In genomic region chr3:193711964-193712598, GRCh38 we compare ENCODE assay signal across 19 cellular contexts.
A peak's percentile ranks its signal among the peaks of the same experiment; 100 is the strongest.
DNase-seq lines count a peak whose midpoint lies in the region; ATAC-seq and TF ChIP-seq lines count a peak whose summit lies in the region.
"Had no signal": no experiment of that assay in that cellular context is flagged by ENCODE, and none has a peak within 500 bp of the region (broad histone marks: within the 10 kb centered on the region; RNA-seq: fewer than 3 reads in every experiment).

No MANE protein-coding gene starts in this region.

- DNase-seq in COLO668 (lab: John Stamatoyannopoulos, UW; ENCODE audit: unreplicated experiment) = peak; percentile 89
- DNase-seq in NCI-H1417 (lab: John Stamatoyannopoulos, UW) = peak in 2 of 3 experiments; percentile 82 to 95
- peak; percentile 96 for DNase-seq in NCI-H69 (lab: John Stamatoyannopoulos, UW)
- DNase-seq in hepatocyte (ENCODE audit: low spot score) = peak; percentile 34
- no peak for DNase-seq in activated CD4-positive, CD25-positive, alpha-beta regulatory T cell (lab: John Stamatoyannopoulos, UW)
- DNase-seq in effector memory CD8-positive, alpha-beta T cell = no peak
- no peak for DNase-seq in activated naive CD8-positive, alpha-beta T cell treated with anti-CD3 and anti-CD28 coated beads, Interleukin-2, amount 50 U/mL, for 24 hours
- DNase-seq in H7 = no peak
- DNase-seq: activated CD4-positive, CD25-positive, alpha-beta regulatory T cell treated with anti-CD3 and anti-CD28 coated beads, Interleukin-2, amount 50 U/mL, for 72 hours; activated effector memory CD4-positive, alpha-beta T cell treated with Interleukin-2 at 50 U/mL for 16 hours; amniotic stem cell; DND-41; GOT3; NCI-H2107; occipital lobe; SJCRH30; uterus had no signal

- H3K4me3 Mint-ChIP-seq in effector memory CD8-positive, alpha-beta T cell = no peak overlapping the region
- no peak overlapping the region for H3K4me3 Mint-ChIP-seq in activated naive CD8-positive, alpha-beta T cell treated with anti-CD3 and anti-CD28 coated beads, Interleukin-2, amount 50 U/mL, for 24 hours
- H3K4me3 Mint-ChIP-seq: central memory CD8-positive, alpha-beta T cell had no signal

- no peaks in the 10 kb centered on the region for H3K27me3 Mint-ChIP-seq in effector memory CD8-positive, alpha-beta T cell
- H3K27me3 Mint-ChIP-seq in activated naive CD8-positive, alpha-beta T cell treated with anti-CD3 and anti-CD28 coated beads, Interleukin-2, amount 50 U/mL, for 24 hours = no peaks in the 10 kb centered on the region
- H3K27me3 Mint-ChIP-seq: central memory CD8-positive, alpha-beta T cell had no signal

- H4K20me1 ChIP-seq in hepatocyte (ENCODE audit: insufficient read depth, poor library complexity, severe bottlenecking) = no peaks in the 10 kb centered on the region

- no peaks in the 10 kb centered on the region for H3K36me3 ChIP-seq in hepatocyte (replicated peaks; ENCODE audit: insufficient read depth, low read depth)
- no peaks in the 10 kb centered on the region; the same call in 1 of the 2 replicates for H3K36me3 ChIP-seq in H7 (replicated peaks; ENCODE audit: control insufficient read depth, insufficient read depth, low read length)
- H3K36me3 ChIP-seq: SJCRH30, uterus had no signal

- no peak overlapping the region for H3K4me2 ChIP-seq in hepatocyte

- 65% methylated on average over 19 of the region's 19 CpGs for WGBS in hepatocyte (ENCODE audit: low lambda C conversion rate, missing lambda C conversion rate)

- TF ChIP-seq CTCF in hepatocyte (IDR thresholded peaks at IDR 0.05; ENCODE audit: poor library complexity) = no peak

- no peak overlapping the region for H2AFZ ChIP-seq in hepatocyte

- H3K9me3 ChIP-seq in hepatocyte (ENCODE audit: low read depth) = peaks cover 3% of the 10 kb centered on the region
- H3K9me3 ChIP-seq: SJCRH30 had no signal

- no peaks in the 10 kb centered on the region for H3K36me3 Mint-ChIP-seq in effector memory CD8-positive, alpha-beta T cell (ENCODE audit: insufficient read depth)
- H3K36me3 Mint-ChIP-seq in activated naive CD8-positive, alpha-beta T cell treated with anti-CD3 and anti-CD28 coated beads, Interleukin-2, amount 50 U/mL, for 24 hours (ENCODE audit: low read depth) = peaks cover 11% of the 10 kb centered on the region

- H3K9me2 ChIP-seq in hepatocyte (replicated peaks; ENCODE audit: insufficient read depth) = no peaks in the 10 kb centered on the region

- no peak for ATAC-seq in effector memory CD8-positive, alpha-beta T cell (replicated peaks)
- no peak for ATAC-seq in activated naive CD8-positive, alpha-beta T cell treated with anti-CD3 and anti-CD28 coated beads, Interleukin-2, amount 50 U/mL, for 24 hours

- peaks cover 0 to 6% of the 10 kb centered on the region in 2 donors for H3K4me1 Mint-ChIP-seq in effector memory CD8-positive, alpha-beta T cell (ENCODE audit: low read depth in 2 of 2)
- peaks cover 6% of the 10 kb centered on the region for H3K4me1 Mint-ChIP-seq in activated naive CD8-positive, alpha-beta T cell treated with anti-CD3 and anti-CD28 coated beads, Interleukin-2, amount 50 U/mL, for 24 hours
- H3K4me1 Mint-ChIP-seq: central memory CD8-positive, alpha-beta T cell had no signal

- no peaks in the 10 kb centered on the region for H3K79me2 ChIP-seq in hepatocyte

- H3K27me3 ChIP-seq in hepatocyte (no peaks in the 10 kb centered on the region), H7 (ENCODE audit: control insufficient read depth, insufficient read depth, low read length) (no peaks in the 10 kb centered on the region)
- H3K27me3 ChIP-seq: SJCRH30, uterus had no signal

- H3K9me3 Mint-ChIP-seq in effector memory CD8-positive, alpha-beta T cell = peaks cover 1 to 10% of the 10 kb centered on the region in 2 donors
- H3K9me3 Mint-ChIP-seq in activated naive CD8-positive, alpha-beta T cell treated with anti-CD3 and anti-CD28 coated beads, Interleukin-2, amount 50 U/mL, for 24 hours = peaks cover 11% of the 10 kb centered on the region

- no peak overlapping the region for H3K27ac Mint-ChIP-seq in effector memory CD8-positive, alpha-beta T cell
- no peak overlapping the region for H3K27ac Mint-ChIP-seq in activated naive CD8-positive, alpha-beta T cell treated with anti-CD3 and anti-CD28 coated beads, Interleukin-2, amount 50 U/mL, for 24 hours

- H3K27ac ChIP-seq in hepatocyte = peak overlapping the region; percentile 21
- H3K27ac ChIP-seq: C4-2B, SJCRH30, uterus had no signal

- H3K4me1 ChIP-seq in hepatocyte (ENCODE audit: insufficient read depth) = peaks cover 3% of the 10 kb centered on the region
- H3K4me1 ChIP-seq: uterus had no signal

- no peak overlapping the region for H3K4me3 ChIP-seq in hepatocyte
- no peak overlapping the region for H3K4me3 ChIP-seq in H7 (ENCODE audit: insufficient read depth, low read depth, low read length)
- H3K4me3 ChIP-seq: SJCRH30, uterus had no signal

Comparison
In these comparisons a context has a peak if more than half of its experiments do, and no peak if none do; other contexts are left out.
1. DNase-seq: peak in COLO668 (single experiment), NCI-H1417 (2 of 3), NCI-H69 (single experiment) and hepatocyte (single experiment); none in activated CD4-positive, CD25-positive, alpha-beta regulatory T cell (0 of 4), effector memory CD8-positive, alpha-beta T cell (0 of 3), activated naive CD8-positive, alpha-beta T cell treated with anti-CD3 and anti-CD28 coated beads, Interleukin-2, amount 50 U/mL, for 24 hours (single experiment) and H7 (single experiment).